In genomic region chr10:76649723-76650127, GRCh38 we compare ENCODE assay signal across 1 cellular context.
TF ChIP-seq lines count a peak whose summit lies in the region.

No MANE protein-coding gene starts in this region.

TF ChIP-seq in GM23338, 12 proteins besides CTCF, POLR2A, EP300 and RAD21 (continued from another document):
- TF ChIP-seq, protein P1, sequence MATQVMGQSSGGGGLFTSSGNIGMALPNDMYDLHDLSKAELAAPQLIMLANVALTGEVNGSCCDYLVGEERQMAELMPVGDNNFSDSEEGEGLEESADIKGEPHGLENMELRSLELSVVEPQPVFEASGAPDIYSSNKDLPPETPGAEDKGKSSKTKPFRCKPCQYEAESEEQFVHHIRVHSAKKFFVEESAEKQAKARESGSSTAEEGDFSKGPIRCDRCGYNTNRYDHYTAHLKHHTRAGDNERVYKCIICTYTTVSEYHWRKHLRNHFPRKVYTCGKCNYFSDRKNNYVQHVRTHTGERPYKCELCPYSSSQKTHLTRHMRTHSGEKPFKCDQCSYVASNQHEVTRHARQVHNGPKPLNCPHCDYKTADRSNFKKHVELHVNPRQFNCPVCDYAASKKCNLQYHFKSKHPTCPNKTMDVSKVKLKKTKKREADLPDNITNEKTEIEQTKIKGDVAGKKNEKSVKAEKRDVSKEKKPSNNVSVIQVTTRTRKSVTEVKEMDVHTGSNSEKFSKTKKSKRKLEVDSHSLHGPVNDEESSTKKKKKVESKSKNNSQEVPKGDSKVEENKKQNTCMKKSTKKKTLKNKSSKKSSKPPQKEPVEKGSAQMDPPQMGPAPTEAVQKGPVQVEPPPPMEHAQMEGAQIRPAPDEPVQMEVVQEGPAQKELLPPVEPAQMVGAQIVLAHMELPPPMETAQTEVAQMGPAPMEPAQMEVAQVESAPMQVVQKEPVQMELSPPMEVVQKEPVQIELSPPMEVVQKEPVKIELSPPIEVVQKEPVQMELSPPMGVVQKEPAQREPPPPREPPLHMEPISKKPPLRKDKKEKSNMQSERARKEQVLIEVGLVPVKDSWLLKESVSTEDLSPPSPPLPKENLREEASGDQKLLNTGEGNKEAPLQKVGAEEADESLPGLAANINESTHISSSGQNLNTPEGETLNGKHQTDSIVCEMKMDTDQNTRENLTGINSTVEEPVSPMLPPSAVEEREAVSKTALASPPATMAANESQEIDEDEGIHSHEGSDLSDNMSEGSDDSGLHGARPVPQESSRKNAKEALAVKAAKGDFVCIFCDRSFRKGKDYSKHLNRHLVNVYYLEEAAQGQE (IDR thresholded peaks at IDR 0.05; ENCODE audit: unreplicated experiment) = no peak
- TF ChIP-seq ETS1 (IDR thresholded peaks at IDR 0.05) = no peak
- TF ChIP-seq NANOG (IDR thresholded peaks at IDR 0.05; ENCODE audit: borderline replicate concordance) = no peak
- no peak for TF ChIP-seq ZNF114 (CRISPR knock-in tag; IDR thresholded peaks at IDR 0.05)
